In genomic region chr6:32186496-32186840, GRCh38 we compare ENCODE assay signal across 10 cellular contexts. TPM values are rescaled to one million over a fixed set of nuclear protein-coding genes. Genes with fewer than 3 reads are reported as not detected.
DNase-seq lines count a peak whose midpoint lies in the region; ATAC-seq and TF ChIP-seq lines count a peak whose summit lies in the region.
"Had no signal": no experiment of that assay in that cellular context is flagged by ENCODE, and none has a peak within 500 bp of the region (broad histone marks: within the 10 kb centered on the region; RNA-seq: fewer than 3 reads in every experiment).

No MANE protein-coding gene starts in this region.

- no peaks in the 10 kb centered on the region for H3K27me3 ChIP-seq in mucosa of rectum (ENCODE audit: control insufficient read depth in 2 of 2, insufficient read depth in 2 of 2, low read length in 2 of 2)
- no peaks in the 10 kb centered on the region for H3K27me3 ChIP-seq in tibial artery
- H3K27me3 ChIP-seq: SJSA1 had no signal

- peak overlapping the region; percentile 73 for H3K27ac Mint-ChIP-seq in activated naive CD4-positive, alpha-beta T cell treated with anti-CD3 and anti-CD28 coated beads for 36 hours
- H3K27ac Mint-ChIP-seq in activated naive CD8-positive, alpha-beta T cell treated with anti-CD3 and anti-CD28 coated beads, Interleukin-2, amount 50 U/mL, for 24 hours = peak overlapping the region; percentile 87

- H3K36me3 Mint-ChIP-seq in activated naive CD4-positive, alpha-beta T cell treated with anti-CD3 and anti-CD28 coated beads for 36 hours (ENCODE audit: low read depth) = peaks cover 35% of the 10 kb centered on the region
- peaks cover 32% of the 10 kb centered on the region for H3K36me3 Mint-ChIP-seq in activated naive CD8-positive, alpha-beta T cell treated with anti-CD3 and anti-CD28 coated beads, Interleukin-2, amount 50 U/mL, for 24 hours (ENCODE audit: low read depth)

- no peaks in the 10 kb centered on the region for H3K9me3 ChIP-seq in mucosa of rectum (ENCODE audit: control insufficient read depth in 2 of 2, low read length in 2 of 2)
- H3K9me3 ChIP-seq in tibial artery = no peaks in the 10 kb centered on the region
- H3K9me3 ChIP-seq: SJSA1 had no signal

- no peak for DNase-seq in activated naive CD4-positive, alpha-beta T cell treated with anti-CD3 and anti-CD28 coated beads for 36 hours
- no peak for DNase-seq in activated naive CD4-positive, alpha-beta T cell (lab: John Stamatoyannopoulos, UW)
- no peak for DNase-seq in activated naive CD8-positive, alpha-beta T cell treated with anti-CD3 and anti-CD28 coated beads, Interleukin-2, amount 50 U/mL, for 24 hours
- DNase-seq in tibial artery (no peak), AML-193 (lab: John Stamatoyannopoulos, UW) (no peak), NCI-H82 (lab: John Stamatoyannopoulos, UW) (no peak)
- DNase-seq: NCI-H1436 treated with DMSO at 0.1 percent for 48 hours had no signal

- no peaks in the 10 kb centered on the region for H3K27me3 Mint-ChIP-seq in activated naive CD4-positive, alpha-beta T cell treated with anti-CD3 and anti-CD28 coated beads for 36 hours (ENCODE audit: low read depth)
- H3K27me3 Mint-ChIP-seq in activated naive CD8-positive, alpha-beta T cell treated with anti-CD3 and anti-CD28 coated beads, Interleukin-2, amount 50 U/mL, for 24 hours = no peaks in the 10 kb centered on the region

- H3K9me3 Mint-ChIP-seq in activated naive CD4-positive, alpha-beta T cell treated with anti-CD3 and anti-CD28 coated beads for 36 hours = no peaks in the 10 kb centered on the region
- H3K9me3 Mint-ChIP-seq in activated naive CD8-positive, alpha-beta T cell treated with anti-CD3 and anti-CD28 coated beads, Interleukin-2, amount 50 U/mL, for 24 hours = no peaks in the 10 kb centered on the region

- H3K27ac ChIP-seq in mucosa of rectum (ENCODE audit: low read depth in 2 of 2, low read length in 2 of 2) (peak overlapping the region; percentile 36 to 43), tibial artery (peak overlapping the region; percentile 76 to 92)
- H3K27ac ChIP-seq: SJSA1 had no signal

- CTCF ChIA-PET in activated naive CD4-positive, alpha-beta T cell treated with anti-CD3 and anti-CD28 coated beads for 36 hours (lab: Charles Lee) = no interaction called here

- TF ChIP-seq CTCF in tibial artery (IDR thresholded peaks at IDR 0.05) = no peak

- no peak for ATAC-seq in activated naive CD8-positive, alpha-beta T cell treated with anti-CD3 and anti-CD28 coated beads, Interleukin-2, amount 50 U/mL, for 24 hours
- no peak for ATAC-seq in HG03025 (IDR thresholded peaks at IDR 0.05; ENCODE audit: low FRiP score, unreplicated experiment)

- H3K36me3 ChIP-seq in mucosa of rectum (ENCODE audit: control insufficient read depth in 2 of 2, insufficient read depth in 2 of 2, low read length in 2 of 2) (peaks cover 13 to 34% of the 10 kb centered on the region in 2 donors), tibial artery (peaks cover 13 to 46% (median 31%) of the 10 kb centered on the region in 3 donors)

- no peak overlapping the region for H3K9ac ChIP-seq in mucosa of rectum (ENCODE audit: low read depth in 1 of 2, low read length in 2 of 2)

- peaks cover 60% of the 10 kb centered on the region for H3K4me1 Mint-ChIP-seq in activated naive CD4-positive, alpha-beta T cell treated with anti-CD3 and anti-CD28 coated beads for 36 hours (ENCODE audit: low read depth)
- H3K4me1 Mint-ChIP-seq in activated naive CD8-positive, alpha-beta T cell treated with anti-CD3 and anti-CD28 coated beads, Interleukin-2, amount 50 U/mL, for 24 hours = peaks cover 60% of the 10 kb centered on the region

- H3K4me3 Mint-ChIP-seq in activated naive CD4-positive, alpha-beta T cell treated with anti-CD3 and anti-CD28 coated beads for 36 hours = no peak overlapping the region
- no peak overlapping the region for H3K4me3 Mint-ChIP-seq in activated naive CD8-positive, alpha-beta T cell treated with anti-CD3 and anti-CD28 coated beads, Interleukin-2, amount 50 U/mL, for 24 hours

- H3K4me3 ChIP-seq in mucosa of rectum (ENCODE audit: low read length in 2 of 2) (no peak overlapping the region), tibial artery (no peak overlapping the region)
- H3K4me3 ChIP-seq: SJSA1 had no signal

- intact Hi-C loops in activated naive CD4-positive, alpha-beta T cell treated with anti-CD3 and anti-CD28 coated beads for 36 hours (cut with micrococcal nuclease) = no loop called here
- intact Hi-C loops in tibial artery (cut with DNase I; ENCODE audit: low total_unique reads) = no loop called here

- H3K4me1 ChIP-seq in mucosa of rectum (ENCODE audit: control insufficient read depth in 2 of 2, insufficient read depth in 2 of 2, low read length in 2 of 2) = peaks cover 24 to 25% of the 10 kb centered on the region in 2 donors
- H3K4me1 ChIP-seq in tibial artery = peaks cover 0 to 59% (median 41%) of the 10 kb centered on the region in 4 donors

RNA-seq across cellular contexts. Expression of gene AGER, which starts 2.4 kb away (rescaled TPM):
- total RNA-seq in activated naive CD4-positive, alpha-beta T cell treated with anti-CD3 and anti-CD28 coated beads for 36 hours = 10 to 100 TPM; 15.6 to 17.0 TPM

RNA-seq across cellular contexts. Expression of gene PBX2, which starts 3.5 kb away (rescaled TPM):
- total RNA-seq in activated naive CD4-positive, alpha-beta T cell treated with anti-CD3 and anti-CD28 coated beads for 36 hours = 10 to 100 TPM; 46.5 to 47.7 TPM

RNA-seq across cellular contexts. Expression of gene GPSM3, which starts 6.0 kb away (rescaled TPM):
- total RNA-seq in activated naive CD4-positive, alpha-beta T cell treated with anti-CD3 and anti-CD28 coated beads for 36 hours = 10 to 100 TPM; 71.8 to 72.1 TPM

RNA-seq across cellular contexts. Expression of gene RNF5, which starts 8.3 kb away (rescaled TPM):
- total RNA-seq in activated naive CD4-positive, alpha-beta T cell treated with anti-CD3 and anti-CD28 coated beads for 36 hours = 10 to 100 TPM; 39.5 to 39.9 TPM

RNA-seq across cellular contexts. Expression of gene AGPAT1, which starts 10.6 kb away (rescaled TPM):
- total RNA-seq in activated naive CD4-positive, alpha-beta T cell treated with anti-CD3 and anti-CD28 coated beads for 36 hours = 10 to 100 TPM; 25.8 to 26.5 TPM
